In genomic region chr11:118997627-118998387, GRCh38 we compare ENCODE assay signal across 8 cellular contexts. TPM values are rescaled to one million over a fixed set of nuclear protein-coding genes. Genes with fewer than 3 reads are reported as not detected.
DNase-seq lines count a peak whose midpoint lies in the region; ATAC-seq and TF ChIP-seq lines count a peak whose summit lies in the region.

CENATAC (plus strand) TSS chr11:118998138; CDS start chr11:118998198, 60 bp downstream.

- ATAC-seq in GM19372 (IDR thresholded peaks at IDR 0.05; ENCODE audit: low read depth, unreplicated experiment) (peak; percentile 91), HG03521 (IDR thresholded peaks at IDR 0.05; ENCODE audit: unreplicated experiment) (peak; percentile 89), left lung (peak; percentile 98)

- H3K4me1 ChIP-seq in left lung = peaks cover 4 to 38% of the 10 kb centered on the region in 2 donors

- H3K27me3 ChIP-seq in left lung = no peaks in the 10 kb centered on the region

- intact Hi-C loops in left lung (cut with DNase I) = no loop called here

- no peaks in the 10 kb centered on the region for H3K9me3 ChIP-seq in left lung

- DNase-seq in NCI-H69 (lab: John Stamatoyannopoulos, UW) (peak; percentile 97), dedifferentiated amniotic fluid mesenchymal stem cell (ENCODE audit: extremely low spot score) (peak; percentile 73), left lung (peak; percentile 96 to 99)
- DNase-seq in activated CD4-positive, alpha-beta T cell treated with anti-CD3 and anti-CD28 coated beads, Interleukin-2, amount 50 U/mL, for 24 hours (ENCODE audit: low read depth in 1 of 2, low spot score in 1 of 2) = peak; percentile 86 to 93
- peak; percentile 93 to 94 for DNase-seq in stimulated activated CD4-positive, alpha-beta T cell treated with anti-CD3 and anti-CD28 coated beads, Interleukin-2, amount 100 ng/mL, for 48 hours

- no peak; the same call in 1 of the 2 replicates for TF ChIP-seq CTCF in C4-2B (conservative IDR thresholded peaks at IDR 0.05)
- peak in 1 of 2 donors; percentile 52 for TF ChIP-seq CTCF in left lung (IDR thresholded peaks at IDR 0.05)

- peak within 1 kb of the TSS; percentile 87 to 98 for H3K4me3 ChIP-seq in left lung

- H3K27ac ChIP-seq in C4-2B = peak within 1 kb of the TSS; percentile 83
- peak within 1 kb of the TSS; percentile 63 to 80 for H3K27ac ChIP-seq in left lung

- H3K36me3 ChIP-seq in left lung = peaks cover 0 to 34% of the 10 kb centered on the region in 2 donors

RNA-seq across cellular contexts. Expression of gene CENATAC, which starts in this region (rescaled TPM):
- total RNA-seq in left lung = 10 to 100 TPM; 34.5 to 53.0 TPM

Comparison
In these comparisons a context has a peak if more than half of its experiments do, and no peak if none do; other contexts are left out.
1. Peak in every context shown above with its lines: DNase-seq, ATAC-seq, H3K4me3 ChIP-seq and H3K27ac ChIP-seq.